1 cellular context compared by ENCODE assay signal in genomic region chr10:126179637-126180036, GRCh38.
TF ChIP-seq lines count a peak whose summit lies in the region.

No MANE protein-coding gene starts in this region.

TF ChIP-seq in HepG2, 621 proteins besides CTCF, POLR2A, EP300 and RAD21 (continued from another document):
- no peak for TF ChIP-seq CEBPZ (IDR thresholded peaks at IDR 0.05; ENCODE audit: low read length)
- TF ChIP-seq TEF (CRISPR knock-in tag; IDR thresholded peaks at IDR 0.05): no peak
- no peak for TF ChIP-seq ZZZ3 (CRISPR knock-in tag; IDR thresholded peaks at IDR 0.05; ENCODE audit: borderline replicate concordance)
- no peak for TF ChIP-seq ARNTL (CRISPR knock-in tag; IDR thresholded peaks at IDR 0.05)
